Comparison of ENCODE assay signal across 8 cellular contexts in genomic region chr10:56823849-56824248, GRCh38.
DNase-seq lines count a peak whose midpoint lies in the region; ATAC-seq and TF ChIP-seq lines count a peak whose summit lies in the region.

No MANE protein-coding gene starts in this region.

- H3K27me3 ChIP-seq in DND-41 (ENCODE audit: insufficient read depth, low read length, poor library complexity): no peaks in the 10 kb centered on the region
- no peaks in the 10 kb centered on the region for H3K27me3 ChIP-seq in Loucy (ENCODE audit: insufficient read depth, low read length, poor library complexity, severe bottlenecking)

- DNase-seq in DND-41: no peak
- no peak for DNase-seq in fibroblast of villous mesenchyme (ENCODE audit: low read depth)
- DNase-seq in AG08395 (ENCODE audit: low spot score): no peak
- DNase-seq in activated naive CD8-positive, alpha-beta T cell treated with anti-CD3 and anti-CD28 coated beads, Interleukin-2, amount 50 U/mL, for 24 hours: no peak
- no peak for DNase-seq in natural killer cell
- DNase-seq in caudate nucleus (lab: John Stamatoyannopoulos, UW): no peak

- no peaks in the 10 kb centered on the region for H3K36me3 Mint-ChIP-seq in activated naive CD8-positive, alpha-beta T cell treated with anti-CD3 and anti-CD28 coated beads, Interleukin-2, amount 50 U/mL, for 24 hours (ENCODE audit: low read depth)
- H3K36me3 Mint-ChIP-seq in natural killer cell: peaks cover 19% of the 10 kb centered on the region

- no peak overlapping the region for H3K4me3 ChIP-seq in DND-41 (ENCODE audit: low read depth in 1 of 2, low read length in 2 of 2)
- H3K4me3 ChIP-seq in Loucy (ENCODE audit: low read length, poor library complexity, severe bottlenecking): no peak overlapping the region
- no peak overlapping the region for H3K4me3 ChIP-seq in fibroblast of villous mesenchyme (ENCODE audit: low read depth, low read length)

- peaks cover 35% of the 10 kb centered on the region for H3K9me3 Mint-ChIP-seq in activated naive CD8-positive, alpha-beta T cell treated with anti-CD3 and anti-CD28 coated beads, Interleukin-2, amount 50 U/mL, for 24 hours
- H3K9me3 Mint-ChIP-seq in natural killer cell: peaks cover 13 to 45% of the 10 kb centered on the region in 2 donors

- H3K4me1 ChIP-seq in DND-41 (ENCODE audit: insufficient read depth, low read length) (no peaks in the 10 kb centered on the region), Loucy (ENCODE audit: insufficient read depth, low read length, poor library complexity, severe bottlenecking) (no peaks in the 10 kb centered on the region)

- H3K4me2 ChIP-seq in DND-41 (ENCODE audit: insufficient read depth, low read length): no peak overlapping the region
- no peak overlapping the region for H3K4me2 ChIP-seq in Loucy (ENCODE audit: low read depth, low read length, poor library complexity, severe bottlenecking)

- no peaks in the 10 kb centered on the region for H4K20me1 ChIP-seq in DND-41 (ENCODE audit: insufficient read depth, low read length)
- H4K20me1 ChIP-seq in Loucy (ENCODE audit: insufficient read depth, low read length, poor library complexity, severe bottlenecking): no peaks in the 10 kb centered on the region

- H3K27ac Mint-ChIP-seq in activated naive CD8-positive, alpha-beta T cell treated with anti-CD3 and anti-CD28 coated beads, Interleukin-2, amount 50 U/mL, for 24 hours: no peak overlapping the region
- no peak overlapping the region for H3K27ac Mint-ChIP-seq in natural killer cell

- intact Hi-C loops in natural killer cell (cut with micrococcal nuclease): no loop called here

- no peak overlapping the region for H3K4me3 Mint-ChIP-seq in activated naive CD8-positive, alpha-beta T cell treated with anti-CD3 and anti-CD28 coated beads, Interleukin-2, amount 50 U/mL, for 24 hours
- H3K4me3 Mint-ChIP-seq in natural killer cell: no peak overlapping the region

- H3K27ac ChIP-seq in DND-41 (ENCODE audit: low read length) (no peak overlapping the region), caudate nucleus (ENCODE audit: low read depth, low read length) (no peak overlapping the region)

- H3K36me3 ChIP-seq in DND-41 (ENCODE audit: insufficient read depth, low read length) (no peaks in the 10 kb centered on the region), Loucy (ENCODE audit: insufficient read depth, low read length) (no peaks in the 10 kb centered on the region)

- H3K9ac ChIP-seq in DND-41 (ENCODE audit: low read depth, low read length) (no peak overlapping the region), Loucy (ENCODE audit: low read depth, low read length, poor library complexity, severe bottlenecking) (no peak overlapping the region)

- ATAC-seq in DND-41 (ENCODE audit: insufficient read depth, low read depth) (no peak), GM21723 (IDR thresholded peaks at IDR 0.05; ENCODE audit: unreplicated experiment) (peak; percentile 60), natural killer cell (no peak)
- no peak for ATAC-seq in activated naive CD8-positive, alpha-beta T cell treated with anti-CD3 and anti-CD28 coated beads, Interleukin-2, amount 50 U/mL, for 24 hours

- H3F3A ChIP-seq in Loucy (ENCODE audit: low read depth): no peaks in the 10 kb centered on the region

- no peaks in the 10 kb centered on the region for H3K9me2 ChIP-seq in Loucy (replicated peaks; ENCODE audit: low read depth, low read length)

- no peaks in the 10 kb centered on the region for H3K79me2 ChIP-seq in DND-41 (ENCODE audit: insufficient read depth, low read length)
- H3K79me2 ChIP-seq in Loucy (ENCODE audit: insufficient read depth, low read length): no peaks in the 10 kb centered on the region

- peak; percentile 51 for TF ChIP-seq CTCF in DND-41 (IDR thresholded peaks at IDR 0.05; ENCODE audit: borderline replicate concordance, extremely low read depth, low read length, poor library complexity, severe bottlenecking)
- peak; percentile 60 for TF ChIP-seq CTCF in Loucy (conservative IDR thresholded peaks at IDR 0.05; ENCODE audit: low read length)
- peak; percentile 11 for TF ChIP-seq CTCF in fibroblast of villous mesenchyme (IDR thresholded peaks at IDR 0.05; ENCODE audit: insufficient read depth, low read depth, low read length)
- no peak for TF ChIP-seq CTCF in natural killer cell (IDR thresholded peaks at IDR 0.05)

- H2AFZ ChIP-seq in DND-41 (ENCODE audit: low read depth, low read length) (no peak overlapping the region), Loucy (ENCODE audit: low read length) (no peak overlapping the region)

- H3K9me3 ChIP-seq in DND-41 (ENCODE audit: insufficient read depth, low read length, severe bottlenecking) (peaks cover 13% of the 10 kb centered on the region), Loucy (ENCODE audit: insufficient read depth, low read depth, low read length) (no peaks in the 10 kb centered on the region)

- no peaks in the 10 kb centered on the region for H3K4me1 Mint-ChIP-seq in activated naive CD8-positive, alpha-beta T cell treated with anti-CD3 and anti-CD28 coated beads, Interleukin-2, amount 50 U/mL, for 24 hours
- H3K4me1 Mint-ChIP-seq in natural killer cell: no peaks in the 10 kb centered on the region

- no peaks in the 10 kb centered on the region for H3K27me3 Mint-ChIP-seq in activated naive CD8-positive, alpha-beta T cell treated with anti-CD3 and anti-CD28 coated beads, Interleukin-2, amount 50 U/mL, for 24 hours
- H3K27me3 Mint-ChIP-seq in natural killer cell (ENCODE audit: low read depth in 2 of 2): no peaks in the 10 kb centered on the region
